Comparison of ENCODE assay signal across 26 cellular contexts in the genomic region with DNA sequence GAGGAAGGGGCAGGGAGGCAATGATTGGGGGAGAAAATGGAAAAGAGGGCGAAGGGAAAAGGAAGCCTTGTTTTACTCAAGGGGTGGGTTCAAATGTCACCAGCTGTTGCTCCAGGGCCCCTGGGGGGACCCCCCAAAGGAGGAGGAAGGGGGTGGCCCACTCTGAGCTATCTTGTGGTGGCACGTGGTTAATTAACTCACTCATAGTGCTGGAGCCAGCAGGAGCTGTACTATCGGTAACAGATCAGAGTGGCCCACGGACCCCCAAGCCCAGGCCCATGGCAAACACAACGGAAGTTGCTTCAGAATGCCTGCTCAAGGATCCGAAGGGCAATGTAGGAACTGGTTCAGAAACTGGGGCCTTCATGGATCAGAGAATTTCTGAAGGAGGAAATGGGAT. TPM values are rescaled to one million over a fixed set of nuclear protein-coding genes. Genes with fewer than 3 reads are reported as not detected.
"Had no signal": no experiment of that assay in that cellular context is flagged by ENCODE, and none has a peak within 500 bp of the region (broad histone marks: within the 10 kb centered on the region; RNA-seq: fewer than 3 reads in every experiment).

No MANE protein-coding gene starts in this region.

- H3K4me3 ChIP-seq: esophagus muscularis mucosa, gastrocnemius medialis, heart right ventricle, thoracic aorta, transverse colon had no signal

- H3K27ac ChIP-seq: epithelial cell of prostate, esophagus muscularis mucosa, gastrocnemius medialis, heart right ventricle, neutrophil, thoracic aorta, transverse colon had no signal

- ATAC-seq: gastrocnemius medialis; heart right ventricle; left lobe of liver; naive thymus-derived CD4-positive, alpha-beta T cell; right cardiac atrium; stimulated activated memory B cell treated with anti-CD40 and anti-IgM and Interleukin-4, amounts not matched to agents 10 μg/mL and 1 μg/mL and 100 μg/mL, for 72 hours; stimulated activated naive CD8-positive, alpha-beta T cell treated with anti-CD3 and anti-CD28 coated beads, Interleukin-15, amount 100 ng/mL, for 72 hours had no signal

- DNase-seq: effector memory CD4-positive, alpha-beta T cell; gastrocnemius medialis; heart right ventricle; hypothalamus; mammary epithelial cell; nephron progenitor cell; right cardiac atrium; small intestine; stimulated activated CD4-positive, alpha-beta T cell treated with anti-CD3 and anti-CD28 coated beads, Interleukin-4, amount 100 ng/mL, for 1 hour; stimulated activated naive CD8-positive, alpha-beta T cell treated with anti-CD3 and anti-CD28 coated beads, Interleukin-15, amount 100 ng/mL, for 72 hours; transverse colon had no signal

RNA-seq across cellular contexts. Expression of gene TFF2, which starts 7.2 kb away (rescaled TPM):
- total RNA-seq: chondrocyte; esophagus muscularis mucosa; fibroblast of villous mesenchyme; gastrocnemius medialis; heart right ventricle; lower leg skin; mammary epithelial cell; mesenteric fat pad; mononuclear cell; naive thymus-derived CD4-positive, alpha-beta T cell; osteoblast; progenitor cell of endocrine pancreas; right cardiac atrium; subcutaneous adipose tissue had no signal

RNA-seq across cellular contexts. Expression of gene TFF1, which starts 22.8 kb away (rescaled TPM):
- total RNA-seq: chondrocyte; esophagus muscularis mucosa; fibroblast of villous mesenchyme; gastrocnemius medialis; heart right ventricle; lower leg skin; mammary epithelial cell; mesenteric fat pad; mononuclear cell; naive thymus-derived CD4-positive, alpha-beta T cell; osteoblast; right cardiac atrium; subcutaneous adipose tissue had no signal

RNA-seq across cellular contexts. Expression of gene TFF3, which starts 28.3 kb away (rescaled TPM):
- total RNA-seq: fibroblast of villous mesenchyme; mammary epithelial cell; mononuclear cell; naive thymus-derived CD4-positive, alpha-beta T cell; osteoblast had no signal

RNA-seq across cellular contexts. Expression of gene TMPRSS3, which starts 52.3 kb away (rescaled TPM):
- total RNA-seq: chondrocyte, esophagus muscularis mucosa, fibroblast of villous mesenchyme, gastrocnemius medialis, mesenteric fat pad, osteoblast, right cardiac atrium, thoracic aorta had no signal
